ENCODE assay signal across 15 cellular contexts in the genomic region with DNA sequence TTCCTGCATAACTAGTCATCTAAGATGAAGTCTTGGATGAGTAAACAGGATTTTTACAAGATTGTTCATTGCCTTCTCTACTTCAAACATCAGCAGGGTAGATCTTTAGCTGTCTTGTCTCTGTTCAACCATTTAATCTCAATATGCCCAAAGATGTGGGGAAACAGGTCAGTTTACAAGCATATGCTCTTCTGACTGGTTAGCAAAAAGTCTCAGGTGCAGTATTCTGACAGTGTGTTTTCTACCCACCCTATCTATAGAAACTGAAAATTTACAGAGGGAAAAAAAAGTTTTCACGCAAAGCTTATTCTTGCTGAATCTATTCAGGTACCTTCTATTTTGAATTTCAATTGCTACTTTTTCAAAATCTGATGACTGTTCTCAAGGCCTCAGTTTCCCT. TPM values are rescaled to one million over a fixed set of nuclear protein-coding genes. Genes with fewer than 3 reads are reported as not detected.
A peak's percentile ranks its signal among the peaks of the same experiment; 100 is the strongest.
DNase-seq lines count a peak whose midpoint lies in the region; ATAC-seq and TF ChIP-seq lines count a peak whose summit lies in the region.
"Had no signal": no experiment of that assay in that cellular context is flagged by ENCODE, and none has a peak within 500 bp of the region (broad histone marks: within the 10 kb centered on the region; RNA-seq: fewer than 3 reads in every experiment).

No MANE protein-coding gene starts in this region.

- no peaks in the 10 kb centered on the region for H3K9me3 Mint-ChIP-seq in activated naive CD4-positive, alpha-beta T cell treated with anti-CD3 and anti-CD28 coated beads, Interleukin-2, amount 50 U/mL, for 24 hours
- no peaks in the 10 kb centered on the region for H3K9me3 Mint-ChIP-seq in IgD-negative memory B cell
- H3K9me3 Mint-ChIP-seq in stimulated activated memory B cell treated with anti-CD40 and anti-IgM and Interleukin-4, amounts not matched to agents 10 μg/mL and 1 μg/mL and 100 μg/mL, for 72 hours: no peaks in the 10 kb centered on the region
- H3K9me3 Mint-ChIP-seq: activated naive CD4-positive, alpha-beta T cell treated with anti-CD3 and anti-CD28 coated beads for 36 hours had no signal

- H3K4me1 Mint-ChIP-seq in activated naive CD4-positive, alpha-beta T cell treated with anti-CD3 and anti-CD28 coated beads, Interleukin-2, amount 50 U/mL, for 24 hours: peaks cover 75% of the 10 kb centered on the region
- H3K4me1 Mint-ChIP-seq in IgD-negative memory B cell: peaks cover 57 to 69% (median 63%) of the 10 kb centered on the region in 3 donors
- peaks cover 64% of the 10 kb centered on the region for H3K4me1 Mint-ChIP-seq in stimulated activated memory B cell treated with anti-CD40 and anti-IgM and Interleukin-4, amounts not matched to agents 10 μg/mL and 1 μg/mL and 100 μg/mL, for 72 hours

- ATAC-seq in GM21717 (IDR thresholded peaks at IDR 0.05; ENCODE audit: unreplicated experiment): peak; percentile 33
- ATAC-seq in stimulated activated memory B cell treated with anti-CD40 and anti-IgM and Interleukin-4, amounts not matched to agents 10 μg/mL and 1 μg/mL and 100 μg/mL, for 72 hours: no peak

- no peaks in the 10 kb centered on the region for H3K27me3 Mint-ChIP-seq in activated naive CD4-positive, alpha-beta T cell treated with anti-CD3 and anti-CD28 coated beads, Interleukin-2, amount 50 U/mL, for 24 hours
- no peaks in the 10 kb centered on the region for H3K27me3 Mint-ChIP-seq in IgD-negative memory B cell
- H3K27me3 Mint-ChIP-seq in stimulated activated memory B cell treated with anti-CD40 and anti-IgM and Interleukin-4, amounts not matched to agents 10 μg/mL and 1 μg/mL and 100 μg/mL, for 72 hours: no peaks in the 10 kb centered on the region

- peaks cover 1% of the 10 kb centered on the region for H3K36me3 Mint-ChIP-seq in activated naive CD4-positive, alpha-beta T cell treated with anti-CD3 and anti-CD28 coated beads, Interleukin-2, amount 50 U/mL, for 24 hours
- H3K36me3 Mint-ChIP-seq in IgD-negative memory B cell: no peaks in the 10 kb centered on the region
- H3K36me3 Mint-ChIP-seq in stimulated activated memory B cell treated with anti-CD40 and anti-IgM and Interleukin-4, amounts not matched to agents 10 μg/mL and 1 μg/mL and 100 μg/mL, for 72 hours: no peaks in the 10 kb centered on the region

- H3K4me3 ChIP-seq in coronary artery: no peak overlapping the region
- H3K4me3 ChIP-seq: colonic mucosa, pancreas had no signal

- TF ChIP-seq CTCF in coronary artery (IDR thresholded peaks at IDR 0.05): no peak

- DNase-seq in activated naive CD4-positive, alpha-beta T cell (lab: John Stamatoyannopoulos, UW): no peak
- DNase-seq in coronary artery (ENCODE audit: low spot score) (no peak), inferior parietal cortex (ENCODE audit: extremely low spot score) (no peak), D341Med (ENCODE audit: low spot score) (no peak)
- DNase-seq: activated CD4-positive, CD25-positive, alpha-beta regulatory T cell treated with anti-CD3 and anti-CD28 coated beads, Interleukin-2, amount 50 U/mL, for 72 hours; activated naive CD4-positive, alpha-beta T cell treated with anti-CD3 and anti-CD28 coated beads for 36 hours; foreskin fibroblast; H7; NCI-H187 treated with DMSO at 0.1 percent for 48 hours; pancreas had no signal

- no peak overlapping the region for H3K27ac ChIP-seq in coronary artery
- H3K27ac ChIP-seq: colonic mucosa had no signal

- H3K4me3 Mint-ChIP-seq in activated naive CD4-positive, alpha-beta T cell treated with anti-CD3 and anti-CD28 coated beads, Interleukin-2, amount 50 U/mL, for 24 hours: peak overlapping the region; percentile 8
- H3K4me3 Mint-ChIP-seq in IgD-negative memory B cell: peak overlapping the region; percentile 21 to 88 (median 70)
- H3K4me3 Mint-ChIP-seq in stimulated activated memory B cell treated with anti-CD40 and anti-IgM and Interleukin-4, amounts not matched to agents 10 μg/mL and 1 μg/mL and 100 μg/mL, for 72 hours: no peak overlapping the region
- H3K4me3 Mint-ChIP-seq: activated naive CD4-positive, alpha-beta T cell treated with anti-CD3 and anti-CD28 coated beads for 36 hours had no signal

- peak overlapping the region; percentile 80 for H3K27ac Mint-ChIP-seq in activated naive CD4-positive, alpha-beta T cell treated with anti-CD3 and anti-CD28 coated beads, Interleukin-2, amount 50 U/mL, for 24 hours
- peak overlapping the region; percentile 76 to 96 (median 80) for H3K27ac Mint-ChIP-seq in IgD-negative memory B cell
- peak overlapping the region; percentile 85 for H3K27ac Mint-ChIP-seq in stimulated activated memory B cell treated with anti-CD40 and anti-IgM and Interleukin-4, amounts not matched to agents 10 μg/mL and 1 μg/mL and 100 μg/mL, for 72 hours
- H3K27ac Mint-ChIP-seq: activated naive CD4-positive, alpha-beta T cell treated with anti-CD3 and anti-CD28 coated beads for 36 hours had no signal

RNA-seq across cellular contexts. Expression of gene MAP3K5, which starts 29.0 kb away (rescaled TPM):
- 6.0 TPM for polyA plus RNA-seq in IgD-negative memory B cell

RNA-seq across cellular contexts. Expression of gene PEX7, which starts 59.1 kb away (rescaled TPM):
- polyA plus RNA-seq in IgD-negative memory B cell: 5.6 TPM
